ENCODE assay signal across 10 cellular contexts in genomic region chr17:38663125-38663751, GRCh38. TPM values are rescaled to one million over a fixed set of nuclear protein-coding genes. Genes with fewer than 3 reads are reported as not detected.
DNase-seq lines count a peak whose midpoint lies in the region; ATAC-seq, FAIRE-seq and TF ChIP-seq lines count a peak whose summit lies in the region.
"Had no signal": no experiment of that assay in that cellular context is flagged by ENCODE, and none has a peak within 500 bp of the region (broad histone marks: within the 10 kb centered on the region; RNA-seq: fewer than 3 reads in every experiment).

No MANE protein-coding gene starts in this region.

- no peaks in the 10 kb centered on the region for H3K36me3 ChIP-seq in kidney (ENCODE audit: control insufficient read depth in 1 of 2, insufficient read depth in 2 of 2, low read length in 2 of 2)
- H3K36me3 ChIP-seq: BLaER1 treated with 17β-estradiol and CSF1 and Interleukin-3, amounts not matched to agents 10 nM and 100 nM had no signal

- H3K9me3 Mint-ChIP-seq in activated CD4-positive, alpha-beta T cell treated with anti-CD3 and anti-CD28 coated beads for 36 hours (ENCODE audit: low read depth), result no peaks in the 10 kb centered on the region
- peaks cover 0 to 5% (median 0%) of the 10 kb centered on the region in 5 experiments for H3K9me3 Mint-ChIP-seq in brain

- H3K9ac ChIP-seq in kidney (ENCODE audit: low read length in 2 of 2), result no peak overlapping the region
- H3K9ac ChIP-seq: BLaER1 treated with 17β-estradiol and CSF1 and Interleukin-3, amounts not matched to agents 10 nM and 100 nM had no signal

- H3K4me3 Mint-ChIP-seq in activated CD4-positive, alpha-beta T cell treated with anti-CD3 and anti-CD28 coated beads for 36 hours, result no peak overlapping the region
- H3K4me3 Mint-ChIP-seq in brain, result no peak overlapping the region
- H3K4me3 Mint-ChIP-seq: activated naive CD8-positive, alpha-beta T cell had no signal

- H3K4me1 Mint-ChIP-seq in activated CD4-positive, alpha-beta T cell treated with anti-CD3 and anti-CD28 coated beads for 36 hours, result peaks cover 3% of the 10 kb centered on the region
- peaks cover 28% of the 10 kb centered on the region for H3K4me1 Mint-ChIP-seq in brain

- DNase-seq in activated CD4-positive, alpha-beta T cell treated with anti-CD3 and anti-CD28 coated beads for 36 hours, result peak; percentile 75
- no peak for DNase-seq in activated CD4-positive, alpha-beta T cell treated with anti-CD3 and anti-CD28 coated beads for 1 hour
- peak; percentile 41 for DNase-seq in NCI-H1417 treated with DMSO at 0.1 percent for 48 hours (lab: John Stamatoyannopoulos, UW)
- peak; percentile 81 for DNase-seq in kidney
- peak; percentile 27 to 39 for DNase-seq in stimulated activated CD8-positive, alpha-beta memory T cell treated with anti-CD3 and anti-CD28 coated beads, Interleukin-15, amount 100 ng/mL, for 48 hours (ENCODE audit: low read depth in 2 of 2)
- DNase-seq in inferior parietal cortex (ENCODE audit: extremely low spot score), result no peak

- no peak for FAIRE-seq in kidney (lab: Jason Lieb, UNC)

- H3K27ac Mint-ChIP-seq in activated CD4-positive, alpha-beta T cell treated with anti-CD3 and anti-CD28 coated beads for 36 hours, result no peak overlapping the region
- peak overlapping the region in 1 of 5 experiments; percentile 52 for H3K27ac Mint-ChIP-seq in brain
- H3K27ac Mint-ChIP-seq: activated naive CD8-positive, alpha-beta T cell had no signal

- H3K9me3 ChIP-seq in kidney (ENCODE audit: control insufficient read depth in 1 of 2, low read length in 2 of 2), result no peaks in the 10 kb centered on the region
- H3K9me3 ChIP-seq: BLaER1 treated with 17β-estradiol and CSF1 and Interleukin-3, amounts not matched to agents 10 nM and 100 nM had no signal

- POLR2A ChIA-PET in activated CD4-positive, alpha-beta T cell treated with anti-CD3 and anti-CD28 coated beads for 36 hours (lab: Charles Lee), result no interaction called here

- ATAC-seq in activated CD4-positive, alpha-beta T cell treated with anti-CD3 and anti-CD28 coated beads for 36 hours, result peak; percentile 79
- ATAC-seq in SK-N-SH treated with all-trans-retinoic acid at 6 μM for 48 hours, result peak; percentile 96

- H3K4me1 ChIP-seq in kidney (ENCODE audit: control insufficient read depth in 1 of 2, insufficient read depth in 1 of 2, low read depth in 1 of 2, low read length in 2 of 2), result no peaks in the 10 kb centered on the region

- TF ChIP-seq CTCF in brain (conservative IDR thresholded peaks at IDR 0.05) (peak; percentile 84 to 97), kidney (IDR thresholded peaks at IDR 0.05; ENCODE audit: borderline replicate concordance, extremely low read depth, insufficient read depth) (peak; percentile 58)

- H3K36me3 Mint-ChIP-seq in activated CD4-positive, alpha-beta T cell treated with anti-CD3 and anti-CD28 coated beads for 36 hours (ENCODE audit: low read depth), result no peaks in the 10 kb centered on the region
- no peaks in the 10 kb centered on the region for H3K36me3 Mint-ChIP-seq in brain
- H3K36me3 Mint-ChIP-seq: activated naive CD8-positive, alpha-beta T cell had no signal

- CTCF ChIA-PET in activated CD4-positive, alpha-beta T cell treated with anti-CD3 and anti-CD28 coated beads for 36 hours (lab: Charles Lee), result interaction anchor here (0.7 to 9.2 kb wide), 13 partner anchors 10 to 241 kb away, joined by 3 to 145 read pairs (median 4); partner anchors contain the start of gene PSMB3

- no peak overlapping the region for H3K4me3 ChIP-seq in kidney (ENCODE audit: low read length in 2 of 2)
- H3K4me3 ChIP-seq: BLaER1 treated with 17β-estradiol and CSF1 and Interleukin-3, amounts not matched to agents 10 nM and 100 nM had no signal

- intact Hi-C loops in activated CD4-positive, alpha-beta T cell treated with anti-CD3 and anti-CD28 coated beads for 36 hours (cut with DNase I, micrococcal nuclease), result no loop called here
- intact Hi-C loops in kidney (cut with DNase I), result no loop called here

- no peak overlapping the region for H3K27ac ChIP-seq in kidney (ENCODE audit: low read depth in 2 of 2, low read length in 2 of 2)
- H3K27ac ChIP-seq: BLaER1 treated with 17β-estradiol and CSF1 and Interleukin-3, amounts not matched to agents 10 nM and 100 nM had no signal

- peaks cover 15% of the 10 kb centered on the region for H3K27me3 Mint-ChIP-seq in activated CD4-positive, alpha-beta T cell treated with anti-CD3 and anti-CD28 coated beads for 36 hours
- peaks cover 22% of the 10 kb centered on the region for H3K27me3 Mint-ChIP-seq in brain

TF ChIP-seq in SK-N-SH treated with all-trans-retinoic acid at 6 μM for 48 hours, 23 proteins besides CTCF, POLR2A, EP300 and RAD21 (continues in another document):
- TF ChIP-seq TSHZ2 (CRISPR knock-in tag; IDR thresholded peaks at IDR 0.05), result no peak
- TF ChIP-seq PPARA (CRISPR knock-in tag; IDR thresholded peaks at IDR 0.05; ENCODE audit: borderline replicate concordance), result no peak
- no peak for TF ChIP-seq ZNF8 (CRISPR knock-in tag; IDR thresholded peaks at IDR 0.05)
- TF ChIP-seq ARNTL (CRISPR knock-in tag; IDR thresholded peaks at IDR 0.05; ENCODE audit: borderline replicate concordance, low read depth), result no peak
- TF ChIP-seq ZFP3 (CRISPR knock-in tag; IDR thresholded peaks at IDR 0.05), result no peak
- TF ChIP-seq PATZ1 (CRISPR knock-in tag; IDR thresholded peaks at IDR 0.05; ENCODE audit: borderline replicate concordance), result no peak
- no peak for TF ChIP-seq CSRNP3 (CRISPR knock-in tag; IDR thresholded peaks at IDR 0.05)
- TF ChIP-seq TCF4 (CRISPR knock-in tag; IDR thresholded peaks at IDR 0.05; ENCODE audit: borderline replicate concordance), result no peak
- TF ChIP-seq SNAI2 (CRISPR knock-in tag; IDR thresholded peaks at IDR 0.05), result no peak
- no peak for TF ChIP-seq OSR1 (CRISPR knock-in tag; IDR thresholded peaks at IDR 0.05)
- no peak for TF ChIP-seq ZNF70 (CRISPR knock-in tag; IDR thresholded peaks at IDR 0.05)

RNA-seq across cellular contexts. Expression of gene EPOP, which starts 11.5 kb away (rescaled TPM):
- total RNA-seq in activated CD4-positive, alpha-beta T cell treated with anti-CD3 and anti-CD28 coated beads for 36 hours, result 10 to 100 TPM; 31.8 to 37.3 TPM
- polyA plus RNA-seq in brain (ENCODE audit: insufficient read depth, low read depth, low replicate concordance) (8.8 TPM), kidney (ENCODE audit: insufficient read depth, low read depth, low replicate concordance) (0.49 TPM)
- 1.3 TPM for total RNA-seq in kidney

RNA-seq across cellular contexts. Expression of gene MLLT6, which starts 41.8 kb away (rescaled TPM):
- total RNA-seq in activated CD4-positive, alpha-beta T cell treated with anti-CD3 and anti-CD28 coated beads for 36 hours, result 100 to 1,000 TPM; 168 to 174 TPM
- 50.9 TPM for polyA plus RNA-seq in brain (ENCODE audit: insufficient read depth, low read depth, low replicate concordance)
- 199 TPM for total RNA-seq in kidney
- 34.3 TPM for polyA plus RNA-seq in kidney (ENCODE audit: insufficient read depth, low read depth, low replicate concordance)

RNA-seq across cellular contexts. Expression of gene SRCIN1, which starts 57.5 kb away (rescaled TPM):
- total RNA-seq in activated CD4-positive, alpha-beta T cell treated with anti-CD3 and anti-CD28 coated beads for 36 hours, result under 1 TPM; 0.72 to 0.73 TPM
- 42.9 TPM for polyA plus RNA-seq in brain (ENCODE audit: insufficient read depth, low read depth, low replicate concordance)
- 6.1 TPM for total RNA-seq in kidney
- polyA plus RNA-seq in kidney (ENCODE audit: insufficient read depth, low read depth, low replicate concordance), result 0.34 TPM

Comparison
In these comparisons a context has a peak if more than half of its experiments do, and no peak if none do; other contexts are left out.
1. DNase-seq: peak in activated CD4-positive, alpha-beta T cell treated with anti-CD3 and anti-CD28 coated beads for 36 hours (single experiment), NCI-H1417 treated with DMSO at 0.1 percent for 48 hours (single experiment), kidney (single experiment) and stimulated activated CD8-positive, alpha-beta memory T cell treated with anti-CD3 and anti-CD28 coated beads, Interleukin-15, amount 100 ng/mL, for 48 hours (2 of 2); none in activated CD4-positive, alpha-beta T cell treated with anti-CD3 and anti-CD28 coated beads for 1 hour (single experiment) and inferior parietal cortex (single experiment).
2. RNA of gene EPOP, which starts 11.5 kb away (total RNA-seq): 31.8 to 37.3 TPM in activated CD4-positive, alpha-beta T cell treated with anti-CD3 and anti-CD28 coated beads for 36 hours; 1.3 TPM in kidney (single experiment); every median in the first group is over 10 times any median in the second.